Comparison of ENCODE assay signal across 10 cellular contexts in the genomic region with DNA sequence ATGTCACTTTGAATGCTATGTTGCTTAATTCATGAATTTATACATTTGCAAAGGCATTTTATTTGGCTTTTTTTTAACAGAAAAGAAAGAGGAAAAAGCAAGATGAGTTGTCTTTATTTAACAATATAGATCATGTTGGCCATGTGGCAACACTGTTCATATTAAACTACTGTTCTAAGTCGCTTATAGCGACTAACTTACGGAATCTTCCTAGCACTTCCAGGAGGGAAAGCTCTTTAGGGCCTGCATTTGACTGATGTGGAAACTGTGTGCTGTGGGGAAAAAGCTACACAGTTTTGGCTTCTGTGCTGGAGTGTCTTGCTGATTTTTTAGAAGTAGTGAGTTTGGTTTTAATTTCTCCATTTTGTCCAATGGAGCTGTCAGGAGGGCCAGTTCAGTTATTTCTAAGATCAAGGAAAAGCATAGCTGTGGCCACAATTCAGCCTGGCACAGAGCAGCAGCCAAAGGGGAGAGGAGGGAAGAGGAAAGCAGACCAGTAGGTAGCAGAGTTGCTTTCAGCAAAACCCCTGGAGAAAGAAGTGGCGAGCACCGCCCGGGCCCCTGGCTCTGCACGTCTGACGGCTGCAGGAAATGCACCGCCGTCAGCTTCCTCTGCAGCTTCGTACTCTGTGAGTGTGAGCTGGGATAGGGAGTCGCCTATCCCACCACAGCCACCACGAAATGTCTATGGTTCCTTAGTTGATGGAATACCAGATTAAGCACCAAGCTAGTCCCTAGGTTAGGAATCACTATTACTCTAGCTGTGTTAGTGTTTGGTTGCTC.
A peak's percentile ranks its signal among the peaks of the same experiment; 100 is the strongest.
DNase-seq lines count a peak whose midpoint lies in the region; ATAC-seq, FAIRE-seq and TF ChIP-seq lines count a peak whose summit lies in the region.
"Had no signal": no experiment of that assay in that cellular context is flagged by ENCODE, and none has a peak within 500 bp of the region (broad histone marks: within the 10 kb centered on the region; RNA-seq: fewer than 3 reads in every experiment).

No MANE protein-coding gene starts in this region.

- H3K4ac ChIP-seq in mesendoderm (ENCODE audit: low read depth, low read length), result no peak overlapping the region

- H3K9ac ChIP-seq in MM.1S (ENCODE audit: low read length) (no peak overlapping the region), mesendoderm (ENCODE audit: low read length) (no peak overlapping the region)

- TF ChIP-seq CTCF in MM.1S (IDR thresholded peaks at IDR 0.05; ENCODE audit: low read length), result no peak

- peak; percentile 38 for ATAC-seq in GM21381 (IDR thresholded peaks at IDR 0.05; ENCODE audit: unreplicated experiment)
- ATAC-seq: HCT116, left colon had no signal

- no peak overlapping the region for H2AFZ ChIP-seq in MM.1S (ENCODE audit: low read length)

- no peak overlapping the region for H3K4me3 ChIP-seq in MM.1S (ENCODE audit: low read length)
- H3K4me3 ChIP-seq in effector memory CD4-positive, alpha-beta T cell (ENCODE audit: insufficient read depth, low read depth, low read length, poor library complexity, severe bottlenecking), result peak overlapping the region; percentile 28
- H3K4me3 ChIP-seq in skin epidermis, result peak overlapping the region in 6 of 7 experiments; percentile 5 to 40 (median 26)
- no peak overlapping the region for H3K4me3 ChIP-seq in mesendoderm (ENCODE audit: low read length)
- H3K4me3 ChIP-seq in MG63, result no peak overlapping the region

- H2BK5ac ChIP-seq in mesendoderm (ENCODE audit: low read length), result no peak overlapping the region

- H4K5ac ChIP-seq in mesendoderm (ENCODE audit: low read length), result no peak overlapping the region

- H3K27ac ChIP-seq in MM.1S (ENCODE audit: low read length) (no peak overlapping the region), skin epidermis (peak overlapping the region in 20 of 21 experiments; percentile 52 to 87 (median 78)), mesendoderm (ENCODE audit: low read depth, low read length) (no peak overlapping the region)
- no peak overlapping the region for H3K27ac ChIP-seq in effector memory CD4-positive, alpha-beta T cell (ENCODE audit: insufficient read depth, low read length, poor library complexity, severe bottlenecking)

- no peak overlapping the region for H2BK15ac ChIP-seq in mesendoderm (replicated peaks; ENCODE audit: low read depth)

- no peak overlapping the region for H4K8ac ChIP-seq in mesendoderm (ENCODE audit: low read depth, low read length)

- no peaks in the 10 kb centered on the region for H3K79me1 ChIP-seq in mesendoderm (ENCODE audit: low read length)

- H3K4me1 ChIP-seq in MM.1S (ENCODE audit: low read length), result peaks cover 10% of the 10 kb centered on the region
- peaks cover 8% of the 10 kb centered on the region for H3K4me1 ChIP-seq in effector memory CD4-positive, alpha-beta T cell (ENCODE audit: control insufficient read depth, insufficient read depth, low read length, poor library complexity, severe bottlenecking)
- H3K4me1 ChIP-seq in mesendoderm (ENCODE audit: control insufficient read depth, low read depth, low read length), result no peaks in the 10 kb centered on the region

- no CpG with 5 or more reads among the region's 13 CpGs for WGBS in mesendoderm (ENCODE audit: extremely low coverage, insufficient coverage, low lambda C conversion rate)

- no peak overlapping the region for H2BK120ac ChIP-seq in mesendoderm (ENCODE audit: low read depth, low read length)

- FAIRE-seq in GM19239 (lab: Jason Lieb, UNC), result no peak

- DNase-seq in MM.1S (no peak), mesendoderm (no peak), MG63 (no peak), middle frontal gyrus (ENCODE audit: extremely low spot score, low spot score) (no peak), GM19239 (ENCODE audit: insufficient read length, low spot score) (no peak)
- DNase-seq in effector memory CD4-positive, alpha-beta T cell, result no peak

- peak overlapping the region; percentile 8; the same call in 1 of the 2 replicates for H3K4me2 ChIP-seq in MM.1S (ENCODE audit: low read depth, low read length)
- H3K4me2 ChIP-seq in mesendoderm (ENCODE audit: low read length), result no peak overlapping the region

- H3K79me2 ChIP-seq in MM.1S (ENCODE audit: low read length) (no peaks in the 10 kb centered on the region), mesendoderm (ENCODE audit: control insufficient read depth, insufficient read depth, low read length) (no peaks in the 10 kb centered on the region)

- no peak overlapping the region for H3K56ac ChIP-seq in mesendoderm (ENCODE audit: low read length)

- no peak overlapping the region for H2AK5ac ChIP-seq in mesendoderm (ENCODE audit: low read length)

- no peaks in the 10 kb centered on the region for H4K20me1 ChIP-seq in MM.1S (ENCODE audit: insufficient read depth, low read length)

- H3K9me2 ChIP-seq in MM.1S (replicated peaks; ENCODE audit: insufficient read depth, low read length), result no peaks in the 10 kb centered on the region

- H3K23ac ChIP-seq in mesendoderm (ENCODE audit: low read length), result no peak overlapping the region

- no peaks in the 10 kb centered on the region for H3F3A ChIP-seq in MM.1S (ENCODE audit: insufficient read depth, low read length)

- H3K27me3 ChIP-seq in MM.1S (replicated peaks; ENCODE audit: insufficient read depth, low read length) (peaks cover 49% of the 10 kb centered on the region), mesendoderm (ENCODE audit: insufficient read depth, low read length, poor library complexity) (no peaks in the 10 kb centered on the region), MG63 (no peaks in the 10 kb centered on the region)
- H3K27me3 ChIP-seq in effector memory CD4-positive, alpha-beta T cell (replicated peaks; ENCODE audit: control insufficient read depth, insufficient read depth, low read length, poor library complexity, severe bottlenecking), result no peaks in the 10 kb centered on the region

- H3K36me3 ChIP-seq in MM.1S (replicated peaks; ENCODE audit: insufficient read depth, low read length) (no peaks in the 10 kb centered on the region), mesendoderm (ENCODE audit: control insufficient read depth, insufficient read depth, low read length) (no peaks in the 10 kb centered on the region), MG63 (no peaks in the 10 kb centered on the region)
- H3K36me3 ChIP-seq in effector memory CD4-positive, alpha-beta T cell (ENCODE audit: control insufficient read depth, insufficient read depth, low read length), result no peaks in the 10 kb centered on the region

- H3K9me3 ChIP-seq in MM.1S (replicated peaks; ENCODE audit: insufficient read depth, low read length) (no peaks in the 10 kb centered on the region), MG63 (no peaks in the 10 kb centered on the region)
- no peaks in the 10 kb centered on the region for H3K9me3 ChIP-seq in effector memory CD4-positive, alpha-beta T cell (ENCODE audit: control insufficient read depth, low read length)

- H3K18ac ChIP-seq in mesendoderm (ENCODE audit: low read length), result no peak overlapping the region

Comparison
In these comparisons a context has a peak if more than half of its experiments do, and no peak if none do; other contexts are left out.
1. H3K27ac ChIP-seq: peak in skin epidermis (20 of 21); none in MM.1S (single experiment), effector memory CD4-positive, alpha-beta T cell (single experiment) and mesendoderm (single experiment).
2. H3K4me3 ChIP-seq: peak in effector memory CD4-positive, alpha-beta T cell (single experiment) and skin epidermis (6 of 7); none in MM.1S (single experiment), mesendoderm (single experiment) and MG63 (single experiment).